20 cellular contexts compared by ENCODE assay signal in the genomic region with DNA sequence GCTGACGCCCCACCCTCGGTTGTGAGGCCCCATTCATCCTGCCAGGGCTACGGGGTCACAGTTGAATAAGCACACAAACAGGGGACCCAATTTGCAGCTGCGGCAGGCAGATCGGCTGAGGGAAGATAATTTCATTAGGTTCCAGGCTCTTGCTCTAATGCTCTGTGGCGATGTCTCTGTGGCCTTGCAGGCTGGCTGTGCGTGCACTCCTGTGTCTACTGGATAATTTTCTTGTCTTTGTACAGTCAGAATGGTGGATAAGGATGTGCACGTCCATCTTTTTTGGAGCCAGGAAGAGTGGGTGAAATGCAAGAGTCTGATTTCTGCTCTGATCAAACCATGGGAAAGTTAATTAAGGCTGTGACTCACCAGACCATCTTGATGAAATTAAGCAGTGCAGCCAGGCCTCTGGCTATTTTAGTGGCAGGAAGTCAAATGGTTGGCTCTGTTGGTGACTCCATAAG.
A peak's percentile ranks its signal among the peaks of the same experiment; 100 is the strongest.
DNase-seq lines count a peak whose midpoint lies in the region; ATAC-seq lines count a peak whose summit lies in the region.
"Had no signal": no experiment of that assay in that cellular context is flagged by ENCODE, and none has a peak within 500 bp of the region (broad histone marks: within the 10 kb centered on the region; RNA-seq: fewer than 3 reads in every experiment).

No MANE protein-coding gene starts in this region.

- no peak for ATAC-seq in GM21723 (IDR thresholded peaks at IDR 0.05; ENCODE audit: unreplicated experiment)
- ATAC-seq in HG02678 (IDR thresholded peaks at IDR 0.05; ENCODE audit: unreplicated experiment): no peak
- ATAC-seq: Panc1 had no signal

- DNase-seq in NCI-H510A treated with DMSO at 0.1 percent for 48 hours (lab: John Stamatoyannopoulos, UW): peak; percentile 3
- no peak for DNase-seq in NCI-H510A (lab: John Stamatoyannopoulos, UW)
- peak; percentile 81 for DNase-seq in NCI-H82 (lab: John Stamatoyannopoulos, UW)
- DNase-seq in astrocyte of the hippocampus (ENCODE audit: low read depth, low spot score): peak; percentile 14
- DNase-seq in activated CD4-positive, alpha-beta T cell treated with anti-CD3 and anti-CD28 coated beads for 4 hours: no peak
- DNase-seq in SKM-1 (lab: John Stamatoyannopoulos, UW; ENCODE audit: unreplicated experiment): no peak
- DNase-seq: 8988T; Calu3; CD4-positive, CD25-positive, alpha-beta regulatory T cell; GF-D8; H7; IMR-90; Kasumi-1; NCI-H1417; NCI-H1930; NCI-H524 treated with DMSO at 0.1 percent for 48 hours; Right ventricle myocardium superior had no signal

Comparison
In these comparisons a context has a peak if more than half of its experiments do, and no peak if none do; other contexts are left out.
1. DNase-seq: peak in NCI-H510A treated with DMSO at 0.1 percent for 48 hours (single experiment), NCI-H82 (single experiment) and astrocyte of the hippocampus (single experiment); none in NCI-H510A (single experiment), activated CD4-positive, alpha-beta T cell treated with anti-CD3 and anti-CD28 coated beads for 4 hours (0 of 2) and SKM-1 (single experiment).